Comparison of ENCODE assay signal across 10 cellular contexts in genomic region chr3:138197058-138197457, GRCh38. TPM values are rescaled to one million over a fixed set of nuclear protein-coding genes. Genes with fewer than 3 reads are reported as not detected.
DNase-seq lines count a peak whose midpoint lies in the region; ATAC-seq and TF ChIP-seq lines count a peak whose summit lies in the region.
"Had no signal": no experiment of that assay in that cellular context is flagged by ENCODE, and none has a peak within 500 bp of the region (broad histone marks: within the 10 kb centered on the region; RNA-seq: fewer than 3 reads in every experiment).

No MANE protein-coding gene starts in this region.

- POLR2A ChIA-PET in HCT116 (lab: Charles Lee) = no interaction called here
- POLR2A ChIA-PET in RWPE1 (lab: Yijun Ruan, JAX; ENCODE audit: low non-redundant PET) = no interaction called here

- no peak overlapping the region for H3K27ac Mint-ChIP-seq in progenitor cell of endocrine pancreas
- H3K27ac Mint-ChIP-seq in activated T-helper 2 cell treated with anti-CD3 and anti-CD28 coated beads, Interferon-gamma antibody, Interleukin-2, Interleukin-4, amounts not matched to agents 10 μg/mL and 5 μg/mL and 100 μg/mL, durations not matched to agents 14 hours and 24 hours and 36 hours = no peak overlapping the region

- H3K4me3 Mint-ChIP-seq in progenitor cell of endocrine pancreas (ENCODE audit: low read depth) = no peak overlapping the region
- no peak overlapping the region for H3K4me3 Mint-ChIP-seq in activated T-helper 2 cell treated with anti-CD3 and anti-CD28 coated beads, Interferon-gamma antibody, Interleukin-2, Interleukin-4, amounts not matched to agents 10 μg/mL and 5 μg/mL and 100 μg/mL, durations not matched to agents 14 hours and 24 hours and 36 hours (ENCODE audit: low read depth)

- TF ChIP-seq RAD21 in HCT116 (IDR thresholded peaks at IDR 0.05; ENCODE audit: low read depth) = no peak

- H3K9me3 Mint-ChIP-seq in progenitor cell of endocrine pancreas (ENCODE audit: low read depth) = no peaks in the 10 kb centered on the region
- H3K9me3 Mint-ChIP-seq in activated T-helper 2 cell treated with anti-CD3 and anti-CD28 coated beads, Interferon-gamma antibody, Interleukin-2, Interleukin-4, amounts not matched to agents 10 μg/mL and 5 μg/mL and 100 μg/mL, durations not matched to agents 14 hours and 24 hours and 36 hours = no peaks in the 10 kb centered on the region

- no peak for TF ChIP-seq CTCF in HCT116 (IDR thresholded peaks at IDR 0.05 in 2 of 3, conservative IDR thresholded peaks at IDR 0.05 in 1 of 3; ENCODE audit: borderline replicate concordance in 1 of 3, insufficient read depth in 1 of 3, low read depth in 2 of 3, low read length in 2 of 3)
- no peak for TF ChIP-seq CTCF in RWPE1 (conservative IDR thresholded peaks at IDR 0.05; ENCODE audit: low read depth)
- TF ChIP-seq CTCF in fibroblast of the aortic adventitia (IDR thresholded peaks at IDR 0.05; ENCODE audit: insufficient read depth, low read length) = no peak
- TF ChIP-seq CTCF in progenitor cell of endocrine pancreas (IDR thresholded peaks at IDR 0.05; ENCODE audit: unreplicated experiment) = no peak

- H3K27me3 Mint-ChIP-seq in progenitor cell of endocrine pancreas = no peaks in the 10 kb centered on the region
- no peaks in the 10 kb centered on the region for H3K27me3 Mint-ChIP-seq in activated T-helper 2 cell treated with anti-CD3 and anti-CD28 coated beads, Interferon-gamma antibody, Interleukin-2, Interleukin-4, amounts not matched to agents 10 μg/mL and 5 μg/mL and 100 μg/mL, durations not matched to agents 14 hours and 24 hours and 36 hours (ENCODE audit: low read depth)

- H3K9ac ChIP-seq in HCT116 (ENCODE audit: low read length) = no peak overlapping the region

- CTCF ChIA-PET in HCT116 (lab: Charles Lee) (no interaction called here), RWPE1 (lab: Yijun Ruan, JAX) (no interaction called here)

- no TSS peak for BruUV-seq in HCT116 (replicated peaks; lab: Mats Ljungman, UMichigan)

- H3K4me3 ChIP-seq in HCT116 (replicated peaks in 1 of 2; ENCODE audit: low read depth in 1 of 2, low read length in 2 of 2) (no peak overlapping the region), fibroblast of the aortic adventitia (ENCODE audit: low read depth, low read length) (no peak overlapping the region)
- H3K4me3 ChIP-seq: lower lobe of right lung had no signal

- DNase-seq in HCT116 (ENCODE audit: low read depth, low spot score) = no peak
- DNase-seq in RWPE1 (ENCODE audit: low spot score) = peak; percentile 13
- peak; percentile 40 for DNase-seq in fibroblast of the aortic adventitia (ENCODE audit: low read depth)
- DNase-seq in progenitor cell of endocrine pancreas (ENCODE audit: low spot score, unreplicated experiment) = peak; percentile 52
- DNase-seq in activated T-helper 2 cell treated with anti-CD3 and anti-CD28 coated beads, Interferon-gamma antibody, Interleukin-2, Interleukin-4, amounts not matched to agents 10 μg/mL and 5 μg/mL and 100 μg/mL, durations not matched to agents 14 hours and 24 hours and 36 hours (ENCODE audit: low spot score) = no peak
- DNase-seq in NCI-H2171 treated with DMSO at 0.1 percent for 48 hours (lab: John Stamatoyannopoulos, UW) = no peak
- DNase-seq: lower lobe of right lung; NCI-H146; stimulated activated CD4-positive, alpha-beta T cell treated with anti-CD3 and anti-CD28 coated beads, Interleukin-4, amount 100 ng/mL, for 4 hours had no signal

- H3K4me1 Mint-ChIP-seq in progenitor cell of endocrine pancreas (ENCODE audit: low read depth) = peaks cover 2% of the 10 kb centered on the region
- peaks cover 13% of the 10 kb centered on the region for H3K4me1 Mint-ChIP-seq in activated T-helper 2 cell treated with anti-CD3 and anti-CD28 coated beads, Interferon-gamma antibody, Interleukin-2, Interleukin-4, amounts not matched to agents 10 μg/mL and 5 μg/mL and 100 μg/mL, durations not matched to agents 14 hours and 24 hours and 36 hours (ENCODE audit: low read depth)

- H3K79me2 ChIP-seq in HCT116 (ENCODE audit: insufficient read depth, low read length) = peaks cover 87% of the 10 kb centered on the region

- no peak for ATAC-seq in HCT116
- ATAC-seq in HG02798 (IDR thresholded peaks at IDR 0.05; ENCODE audit: poor library complexity, unreplicated experiment) = no peak

- H4K20me1 ChIP-seq in HCT116 (ENCODE audit: insufficient read depth) = peaks cover 33% of the 10 kb centered on the region; the same call in 1 of the 2 replicates

- intact Hi-C loops in HCT116 (cut with micrococcal nuclease) = no loop called here
- intact Hi-C loops in activated T-helper 2 cell treated with anti-CD3 and anti-CD28 coated beads, Interferon-gamma antibody, Interleukin-2, Interleukin-4, amounts not matched to agents 10 μg/mL and 5 μg/mL and 100 μg/mL, durations not matched to agents 14 hours and 24 hours and 36 hours (cut with micrococcal nuclease) = no loop called here

- H3K4me1 ChIP-seq in HCT116 (ENCODE audit: control insufficient read depth in 1 of 2, insufficient read depth in 2 of 2, low read length in 2 of 2) = no peaks in the 10 kb centered on the region

- no peaks in the 10 kb centered on the region for H3K9me3 ChIP-seq in HCT116 (ENCODE audit: control insufficient read depth in 1 of 2, insufficient read depth in 1 of 2, low read depth in 1 of 2, low read length in 2 of 2)
- H3K9me3 ChIP-seq: lower lobe of right lung had no signal

- no peak for TF ChIP-seq POLR2A in HCT116 (IDR thresholded peaks at IDR 0.05; ENCODE audit: borderline replicate concordance, extremely low read depth, insufficient read depth, insufficient read length)

- peaks cover 0 to 2% of the 10 kb centered on the region in 2 experiments; a peak in 1 of 4 replicates for H3K36me3 ChIP-seq in HCT116 (ENCODE audit: control insufficient read depth in 1 of 2, insufficient read depth in 2 of 2, low read length in 2 of 2)

- no peak overlapping the region for H3K27ac ChIP-seq in HCT116 (ENCODE audit: low read depth, low read length)
- H3K27ac ChIP-seq in RWPE1 = no peak overlapping the region
- H3K27ac ChIP-seq: lower lobe of right lung had no signal

- no peak overlapping the region for H3K4me2 ChIP-seq in HCT116 (ENCODE audit: low read length)

- no peak overlapping the region for H2AFZ ChIP-seq in HCT116 (ENCODE audit: low read depth, low read length, poor library complexity, severe bottlenecking)

- no peaks in the 10 kb centered on the region for H3K27me3 ChIP-seq in HCT116 (ENCODE audit: insufficient read depth, low read length)

- RAD21 ChIA-PET in HCT116 (lab: Charles Lee; ENCODE audit: low non-redundant PET in 1 of 2, low total read pairs in 2 of 2, uncharacterized antibody in 2 of 2, unreplicated experiment in 2 of 2) = no interaction called here

- no peaks in the 10 kb centered on the region for H3K9me2 ChIP-seq in HCT116 (ENCODE audit: insufficient read depth)

- peaks cover 3% of the 10 kb centered on the region for H3K36me3 Mint-ChIP-seq in progenitor cell of endocrine pancreas (ENCODE audit: insufficient read depth)
- peaks cover 15% of the 10 kb centered on the region for H3K36me3 Mint-ChIP-seq in activated T-helper 2 cell treated with anti-CD3 and anti-CD28 coated beads, Interferon-gamma antibody, Interleukin-2, Interleukin-4, amounts not matched to agents 10 μg/mL and 5 μg/mL and 100 μg/mL, durations not matched to agents 14 hours and 24 hours and 36 hours (ENCODE audit: low read depth)

TF ChIP-seq in HCT116, 20 proteins besides CTCF, POLR2A, EP300 and RAD21:
- TF ChIP-seq REST (IDR thresholded peaks at IDR 0.05; ENCODE audit: low read depth) (peak; percentile 81), POLR2AphosphoS5 (IDR thresholded peaks at IDR 0.05; ENCODE audit: low read depth, low read length) (no peak)

RNA-seq across cellular contexts. Expression of gene ARMC8, which starts 10.0 kb away (rescaled TPM):
- total RNA-seq in HCT116 (2021; ENCODE audit: unreplicated experiment) = 36.2 TPM
- polyA plus RNA-seq in HCT116 (2012) = 19.0 and 22.5 TPM in 2 replicates
- total RNA-seq in fibroblast of the aortic adventitia (ENCODE audit: low replicate concordance) = 44.0 and 49.8 TPM in 2 replicates
- 57.4 and 71.3 TPM in 2 replicates for total RNA-seq in progenitor cell of endocrine pancreas
- total RNA-seq in activated T-helper 2 cell treated with anti-CD3 and anti-CD28 coated beads, Interferon-gamma antibody, Interleukin-2, Interleukin-4, amounts not matched to agents 10 μg/mL and 5 μg/mL and 100 μg/mL, durations not matched to agents 14 hours and 24 hours and 36 hours = 39.8 and 40.6 TPM in 2 replicates

RNA-seq across cellular contexts. Expression of gene DBR1, which starts 22.3 kb away (rescaled TPM):
- 21.6 TPM for total RNA-seq in HCT116 (2021; ENCODE audit: unreplicated experiment)
- polyA plus RNA-seq in HCT116 (2012) = 6.6 and 9.5 TPM in 2 replicates
- total RNA-seq in fibroblast of the aortic adventitia (ENCODE audit: low replicate concordance) = 17.5 and 26.6 TPM in 2 replicates
- 31.8 and 34.2 TPM in 2 replicates for total RNA-seq in progenitor cell of endocrine pancreas
- 22.0 and 22.3 TPM in 2 replicates for total RNA-seq in activated T-helper 2 cell treated with anti-CD3 and anti-CD28 coated beads, Interferon-gamma antibody, Interleukin-2, Interleukin-4, amounts not matched to agents 10 μg/mL and 5 μg/mL and 100 μg/mL, durations not matched to agents 14 hours and 24 hours and 36 hours

Comparison
In these comparisons a context has a peak if more than half of its experiments do, and no peak if none do; other contexts are left out.
1. DNase-seq: peak in RWPE1 (single experiment), fibroblast of the aortic adventitia (single experiment) and progenitor cell of endocrine pancreas (single experiment); none in HCT116 (single experiment), activated T-helper 2 cell treated with anti-CD3 and anti-CD28 coated beads, Interferon-gamma antibody, Interleukin-2, Interleukin-4, amounts not matched to agents 10 μg/mL and 5 μg/mL and 100 μg/mL, durations not matched to agents 14 hours and 24 hours and 36 hours (single experiment) and NCI-H2171 treated with DMSO at 0.1 percent for 48 hours (single experiment).